Comparison of ENCODE assay signal across 1 cellular context in the genomic region with DNA sequence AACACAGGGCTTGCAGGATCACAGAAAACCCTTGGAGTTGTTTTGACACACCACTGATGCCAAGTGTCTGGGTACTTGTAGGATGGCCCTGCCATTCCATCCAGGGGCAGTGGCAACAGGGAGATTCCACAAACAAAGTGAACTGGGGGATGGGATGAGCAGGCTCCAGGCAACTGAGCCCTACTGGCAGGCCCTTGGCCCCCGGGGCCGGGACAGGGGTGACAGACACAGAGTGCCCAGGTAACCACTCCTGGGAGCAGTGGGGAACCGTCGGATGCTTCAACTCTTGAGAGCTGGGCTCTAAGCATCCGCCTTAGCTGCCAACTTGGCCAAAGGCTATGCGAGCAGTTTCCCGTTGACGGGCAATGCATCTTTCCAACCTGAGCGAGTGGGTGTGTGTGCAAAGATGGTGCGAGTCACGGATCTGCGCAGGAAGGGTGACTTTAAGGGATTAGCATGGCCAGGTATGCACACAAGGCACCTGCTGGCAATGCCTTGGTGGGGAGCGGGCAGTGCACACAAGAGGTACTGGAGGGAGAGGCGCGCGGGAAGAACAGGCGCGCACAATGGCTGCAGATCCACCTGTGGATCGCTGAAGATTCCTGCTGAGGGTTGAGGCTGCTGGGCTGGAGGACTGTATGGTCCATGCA.
TF ChIP-seq lines count a peak whose summit lies in the region.

No MANE protein-coding gene starts in this region.

TF ChIP-seq in K562, 482 proteins besides CTCF, POLR2A, EP300 and RAD21:
- TF ChIP-seq SRSF7 (optimal IDR thresholded peaks at IDR 0.05; ENCODE audit: low read depth, low read length) = no peak
- TF ChIP-seq NFE2 (IDR thresholded peaks at IDR 0.05; ENCODE audit: low read depth) = no peak
- no peak for TF ChIP-seq ZNF707 (CRISPR knock-in tag; conservative IDR thresholded peaks at IDR 0.05)
- TF ChIP-seq PURB (CRISPR knock-in tag; IDR thresholded peaks at IDR 0.05; ENCODE audit: low read depth) = 0 out of 2 replicates have a peak, but pooled peaks have one; percentile 25
- TF ChIP-seq TAF15 (IDR thresholded peaks at IDR 0.05; ENCODE audit: low read depth, low read length) = peak; percentile 7; the same call in 1 of the 2 replicates
- no peak for TF ChIP-seq PHF21A (IDR thresholded peaks at IDR 0.05; ENCODE audit: borderline replicate concordance, low read depth)
- TF ChIP-seq ZNF23 (CRISPR knock-in tag; IDR thresholded peaks at IDR 0.05) = no peak
- TF ChIP-seq ZNF263 (CRISPR knock-in tag; IDR thresholded peaks at IDR 0.05; ENCODE audit: borderline replicate concordance) = no peak
- TF ChIP-seq ZNF124 (CRISPR knock-in tag; IDR thresholded peaks at IDR 0.05) = 0 out of 2 replicates have a peak, but pooled peaks have one; percentile 51
- TF ChIP-seq HNRNPK (IDR thresholded peaks at IDR 0.05; ENCODE audit: low read depth, low read length, poor library complexity, severe bottlenecking) = no peak
- TF ChIP-seq ZNF324 (CRISPR knock-in tag; IDR thresholded peaks at IDR 0.05) = no peak
- TF ChIP-seq ZNF354B (CRISPR knock-in tag; IDR thresholded peaks at IDR 0.05) = no peak
- TF ChIP-seq ELK1 (CRISPR knock-in tag; IDR thresholded peaks at IDR 0.05) = no peak; the same call in 1 of the 2 replicates
- 0 out of 2 replicates have a peak, but pooled peaks have one; percentile 68 for TF ChIP-seq ZNF282 (CRISPR knock-in tag; IDR thresholded peaks at IDR 0.05)
- no peak for TF ChIP-seq SREBF1 (IDR thresholded peaks at IDR 0.05; ENCODE audit: borderline replicate concordance, low read depth, low read length)
- TF ChIP-seq RUNX1 (IDR thresholded peaks at IDR 0.05; ENCODE audit: low read depth) = peak; percentile 55; the same call in 1 of the 2 replicates
- TF ChIP-seq ATF2 (CRISPR knock-in tag; IDR thresholded peaks at IDR 0.05) = 0 out of 2 replicates have a peak, but pooled peaks have one; percentile 64
- TF ChIP-seq HDAC6 (IDR thresholded peaks at IDR 0.05; ENCODE audit: low read depth, low read length) = 0 out of 2 replicates have a peak, but pooled peaks have one; percentile 42
- no peak for TF ChIP-seq PRDM10 (IDR thresholded peaks at IDR 0.05; ENCODE audit: partially characterized antibody)
- no peak for TF ChIP-seq HMBOX1 (IDR thresholded peaks at IDR 0.05)
- TF ChIP-seq POLR3A (IDR thresholded peaks at IDR 0.05; ENCODE audit: borderline replicate concordance, extremely low read depth, insufficient read depth, insufficient read length) = no peak
- no peak for TF ChIP-seq HNRNPLL (IDR thresholded peaks at IDR 0.05; ENCODE audit: low read depth, low read length, poor library complexity, severe bottlenecking)
- TF ChIP-seq, protein P1, sequence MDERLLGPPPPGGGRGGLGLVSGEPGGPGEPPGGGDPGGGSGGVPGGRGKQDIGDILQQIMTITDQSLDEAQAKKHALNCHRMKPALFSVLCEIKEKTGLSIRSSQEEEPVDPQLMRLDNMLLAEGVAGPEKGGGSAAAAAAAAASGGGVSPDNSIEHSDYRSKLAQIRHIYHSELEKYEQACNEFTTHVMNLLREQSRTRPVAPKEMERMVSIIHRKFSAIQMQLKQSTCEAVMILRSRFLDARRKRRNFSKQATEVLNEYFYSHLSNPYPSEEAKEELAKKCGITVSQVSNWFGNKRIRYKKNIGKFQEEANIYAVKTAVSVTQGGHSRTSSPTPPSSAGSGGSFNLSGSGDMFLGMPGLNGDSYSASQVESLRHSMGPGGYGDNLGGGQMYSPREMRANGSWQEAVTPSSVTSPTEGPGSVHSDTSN (CRISPR knock-in tag; IDR thresholded peaks at IDR 0.05; ENCODE audit: low read depth) = no peak
- TF ChIP-seq, protein P1 (tag; conservative IDR thresholded peaks at IDR 0.05; ENCODE audit: low read depth) = no peak
